Comparison of ENCODE assay signal across 8 cellular contexts in genomic region chr22:42369250-42370041, GRCh38.
DNase-seq lines count a peak whose midpoint lies in the region; ATAC-seq and TF ChIP-seq lines count a peak whose summit lies in the region.

No MANE protein-coding gene starts in this region.

- peak; percentile 91 for ATAC-seq in HG02623 (IDR thresholded peaks at IDR 0.05; ENCODE audit: unreplicated experiment)

- peaks cover 47% of the 10 kb centered on the region for H3K27me3 Mint-ChIP-seq in type B pancreatic cell

- H3K4me1 Mint-ChIP-seq in type B pancreatic cell (ENCODE audit: unreplicated experiment), result peaks cover 51% of the 10 kb centered on the region

- intact Hi-C loops in left ventricle myocardium inferior (cut with micrococcal nuclease), result no loop called here
- intact Hi-C loops in posterior cingulate gyrus (cut with DNase I), result loop anchor here (2.0 to 10.0 kb wide), 3 partner anchors 31 to 75 kb away; partner anchors contain the start of gene NFAM1

- no peaks in the 10 kb centered on the region for H3K36me3 ChIP-seq in left ventricle myocardium inferior

- H3K4me1 ChIP-seq in left ventricle myocardium inferior, result peaks cover 48% of the 10 kb centered on the region

- H3K4me3 ChIP-seq in GM12864 (ENCODE audit: low read depth, low read length), result peak overlapping the region; percentile 75
- peak overlapping the region; percentile 80 for H3K4me3 ChIP-seq in left ventricle myocardium inferior

- H3K27me3 ChIP-seq in left ventricle myocardium inferior (ENCODE audit: low read depth), result peaks cover 35% of the 10 kb centered on the region

- no peaks in the 10 kb centered on the region for H3K9me3 Mint-ChIP-seq in type B pancreatic cell

- H3K36me3 Mint-ChIP-seq in type B pancreatic cell, result no peaks in the 10 kb centered on the region

- DNase-seq in GM12864 (ENCODE audit: low read depth), result peak; percentile 84
- peak; percentile 90 for DNase-seq in NCI-H1105 (lab: John Stamatoyannopoulos, UW)
- DNase-seq in T follicular helper cell (ENCODE audit: low read depth), result peak; percentile 71
- DNase-seq in amniotic epithelial cell (ENCODE audit: low read depth), result peak; percentile 83
- peak; percentile 93 for DNase-seq in left ventricle myocardium inferior
- DNase-seq in posterior cingulate gyrus, result peak; percentile 93 to 99 (median 96)
- DNase-seq in type B pancreatic cell (ENCODE audit: extremely low spot score, unreplicated experiment), result peak; percentile 89

- H3K27ac ChIP-seq in left ventricle myocardium inferior (replicated peaks), result no peak overlapping the region

- peak overlapping the region; percentile 91 for H3K4me3 Mint-ChIP-seq in type B pancreatic cell

- H3K9me3 ChIP-seq in left ventricle myocardium inferior (replicated peaks), result no peaks in the 10 kb centered on the region

- peak overlapping the region; percentile 57 for H3K27ac Mint-ChIP-seq in type B pancreatic cell

- no peak for TF ChIP-seq CTCF in GM12864 (IDR thresholded peaks at IDR 0.05; ENCODE audit: low read depth, low read length, missing control alignments)
- TF ChIP-seq CTCF in left ventricle myocardium inferior (IDR thresholded peaks at IDR 0.05; ENCODE audit: borderline replicate concordance), result no peak
- TF ChIP-seq CTCF in type B pancreatic cell (conservative IDR thresholded peaks at IDR 0.05), result no peak
